ENCODE assay signal across 1 cellular context in genomic region chr9:99782349-99782748, GRCh38. TPM values are rescaled to one million over a fixed set of nuclear protein-coding genes. Genes with fewer than 3 reads are reported as not detected.
"Had no signal": no experiment of that assay in that cellular context is flagged by ENCODE, and none has a peak within 500 bp of the region (broad histone marks: within the 10 kb centered on the region; RNA-seq: fewer than 3 reads in every experiment).

No MANE protein-coding gene starts in this region.

RNA-seq across cellular contexts. Expression of gene NR4A3, which starts 39.3 kb away (rescaled TPM):
- total RNA-seq: G401 had no signal
